ENCODE assay signal across 10 cellular contexts in genomic region chr5:173101245-173101644, GRCh38.
"Had no signal": no experiment of that assay in that cellular context is flagged by ENCODE, and none has a peak within 500 bp of the region (broad histone marks: within the 10 kb centered on the region; RNA-seq: fewer than 3 reads in every experiment).

No MANE protein-coding gene starts in this region.

- H3K27ac ChIP-seq: KMS-11 had no signal

- H3K4me1 Mint-ChIP-seq: GM23338, H9 had no signal

- H2AFZ ChIP-seq: GM23338 had no signal

- H3K9ac ChIP-seq: KMS-11 had no signal

- H3K27ac Mint-ChIP-seq: GM23338, H9 had no signal

- H3K4me3 ChIP-seq: GM23338 had no signal

- DNase-seq: H9, HCEC 1CT, IMR-90, Karpas-422, KBM-7 had no signal

- H3K4me3 Mint-ChIP-seq: GM23338, H9 had no signal

- FAIRE-seq: H1, H54, HTR-8/SVneo had no signal

- H3K4me2 ChIP-seq: GM23338, KMS-11 had no signal

- ATAC-seq: GM23338 had no signal
